ENCODE assay signal across 7 cellular contexts in the genomic region with DNA sequence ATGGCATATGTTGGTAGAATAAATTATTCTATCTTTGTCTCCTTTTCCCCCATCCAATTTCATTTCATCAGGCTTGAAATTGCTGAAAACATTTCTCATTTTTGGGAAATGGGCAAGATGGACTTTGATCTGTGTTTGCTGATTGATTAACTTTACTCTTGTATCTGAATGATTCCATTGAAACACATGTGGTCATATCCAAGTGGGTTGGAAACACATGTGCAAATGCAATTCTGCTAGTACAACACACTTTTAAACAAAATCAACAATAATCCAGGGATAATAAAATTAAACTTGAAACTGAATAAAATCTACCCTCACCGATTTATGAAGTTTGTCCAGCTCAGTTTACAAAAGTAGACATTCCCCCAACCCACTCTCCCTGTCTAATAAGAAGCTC.
"Had no signal": no experiment of that assay in that cellular context is flagged by ENCODE, and none has a peak within 500 bp of the region (broad histone marks: within the 10 kb centered on the region; RNA-seq: fewer than 3 reads in every experiment).

No MANE protein-coding gene starts in this region.

- H3K9ac ChIP-seq: KMS-11 had no signal

- H3K4me3 ChIP-seq: K562 had no signal

- ATAC-seq: K562 had no signal

- FAIRE-seq: HTR-8/SVneo, K562 had no signal

- H3K27ac ChIP-seq: HL-60, KMS-11 had no signal

- DNase-seq: IMR-90, KBM-7, KG1 had no signal

- H3K4me2 ChIP-seq: KMS-11 had no signal
